In the genomic region with DNA sequence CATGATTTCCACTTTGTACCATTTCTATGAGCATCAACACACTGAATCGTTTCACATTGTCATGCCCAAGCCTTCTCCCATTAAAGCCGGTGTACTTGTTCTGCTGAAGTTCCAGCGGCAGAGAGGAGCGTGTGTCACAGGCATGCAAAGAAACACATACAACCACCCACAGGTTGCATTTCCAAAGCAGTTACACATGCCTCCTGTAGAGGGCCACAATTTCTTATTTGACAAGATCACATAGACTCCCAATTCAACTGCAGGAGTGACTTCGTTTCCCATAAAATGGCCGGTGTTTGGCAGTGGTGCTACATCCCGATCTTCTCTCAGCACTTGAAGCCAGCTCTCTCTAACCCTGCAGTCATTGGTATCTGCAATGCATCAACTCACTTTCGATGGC, we compare ENCODE assay signal across 11 cellular contexts.
A peak's percentile ranks its signal among the peaks of the same experiment; 100 is the strongest.
DNase-seq lines count a peak whose midpoint lies in the region; ATAC-seq, FAIRE-seq and TF ChIP-seq lines count a peak whose summit lies in the region.
"Had no signal": no experiment of that assay in that cellular context is flagged by ENCODE, and none has a peak within 500 bp of the region (broad histone marks: within the 10 kb centered on the region; RNA-seq: fewer than 3 reads in every experiment).

No MANE protein-coding gene starts in this region.

- in situ Hi-C loops in Panc1 (cut with HindIII; ENCODE audit: low pct_unique_long_range_greater_than_20kb, low sequenced_read_pairs), result no loop called here

- no peak overlapping the region for H3K4me3 ChIP-seq in Karpas-422 (ENCODE audit: low read length)
- H3K4me3 ChIP-seq in Panc1 (ENCODE audit: low read depth in 2 of 2, low read length in 2 of 2), result no peak overlapping the region
- no peak overlapping the region for H3K4me3 ChIP-seq in left lung
- H3K4me3 ChIP-seq: left ventricle myocardium inferior had no signal

- no peak overlapping the region for H3K4me2 ChIP-seq in Karpas-422 (ENCODE audit: low read depth, low read length, poor library complexity, severe bottlenecking)

- H3K4me1 ChIP-seq in Karpas-422 (ENCODE audit: low read length) (no peaks in the 10 kb centered on the region), Panc1 (ENCODE audit: control insufficient read depth, insufficient read depth, low read length) (no peaks in the 10 kb centered on the region), left lung (no peaks in the 10 kb centered on the region)
- H3K4me1 ChIP-seq: left ventricle myocardium inferior had no signal

- no peaks in the 10 kb centered on the region for H3K36me3 ChIP-seq in Karpas-422 (ENCODE audit: insufficient read depth, low read length)
- H3K36me3 ChIP-seq in Panc1 (ENCODE audit: control insufficient read depth, insufficient read depth, low read length), result no peaks in the 10 kb centered on the region
- no peaks in the 10 kb centered on the region for H3K36me3 ChIP-seq in left lung
- H3K36me3 ChIP-seq: left ventricle myocardium inferior had no signal

- CTCF ChIA-PET in Panc1 (lab: Charles Lee), result no interaction called here

- BruUV-seq in Panc1 (replicated peaks; lab: Mats Ljungman, UMichigan), result no TSS peak

- H3K9me3 ChIP-seq in Karpas-422 (ENCODE audit: low read length) (no peaks in the 10 kb centered on the region), Panc1 (ENCODE audit: control insufficient read depth, insufficient read depth, low read depth, low read length) (no peaks in the 10 kb centered on the region), left lung (no peaks in the 10 kb centered on the region)
- H3K9me3 ChIP-seq: left ventricle myocardium inferior had no signal

- no peaks in the 10 kb centered on the region for H3K27me3 ChIP-seq in Karpas-422 (ENCODE audit: low read length)
- H3K27me3 ChIP-seq in Panc1 (ENCODE audit: control insufficient read depth, insufficient read depth, low read length), result no peaks in the 10 kb centered on the region
- H3K27me3 ChIP-seq in left lung, result no peaks in the 10 kb centered on the region

- peak; percentile 69 for FAIRE-seq in D721Med (lab: Jason Lieb, UNC)

- H2AFZ ChIP-seq in Karpas-422 (ENCODE audit: low read length), result no peak overlapping the region

- POLR2A ChIA-PET in Panc1 (lab: Charles Lee), result no interaction called here

- intact Hi-C loops in Panc1 (cut with micrococcal nuclease; ENCODE audit: unreplicated experiment), result no loop called here
- intact Hi-C loops in left lung (cut with DNase I), result no loop called here

- H3K27ac ChIP-seq in Karpas-422 (ENCODE audit: low read length) (no peak overlapping the region), Panc1 (ENCODE audit: low read length) (no peak overlapping the region), left lung (no peak overlapping the region)
- H3K27ac ChIP-seq: left ventricle myocardium inferior had no signal

- H3K9me2 ChIP-seq in Karpas-422 (replicated peaks; ENCODE audit: insufficient read depth, low read length), result no peaks in the 10 kb centered on the region

- DNase-seq in D721Med (ENCODE audit: insufficient read length, low spot score), result no peak
- peak; percentile 59 for DNase-seq in Karpas-422
- no peak for DNase-seq in Panc1 (ENCODE audit: low read depth, low spot score)
- DNase-seq in left lung, result no peak
- DNase-seq in activated effector memory CD4-positive, alpha-beta T cell treated with Interleukin-2 at 50 U/mL for 16 hours, result no peak
- DNase-seq in cerebellar cortex (ENCODE audit: low spot score), result no peak
- DNase-seq: activated CD4-positive, alpha-beta T cell treated with anti-CD3 and anti-CD28 coated beads for 36 hours; activated naive CD4-positive, alpha-beta T cell; left ventricle myocardium inferior had no signal

- TF ChIP-seq CTCF in D721Med (IDR thresholded peaks at IDR 0.05; ENCODE audit: insufficient read depth, missing control alignments) (peak; percentile 21), Panc1 (IDR thresholded peaks at IDR 0.05) (peak; percentile 14; the same call in 1 of the 2 replicates), left lung (IDR thresholded peaks at IDR 0.05) (no peak)

- ATAC-seq in Panc1 (no peak), left lung (peak; percentile 92), HG02763 (IDR thresholded peaks at IDR 0.05; ENCODE audit: unreplicated experiment) (no peak), GM21381 (IDR thresholded peaks at IDR 0.05; ENCODE audit: unreplicated experiment) (no peak)
- ATAC-seq: activated CD4-positive, alpha-beta T cell treated with anti-CD3 and anti-CD28 coated beads for 36 hours had no signal

- H3K9ac ChIP-seq in Karpas-422 (ENCODE audit: low read length), result no peak overlapping the region

- H3K79me2 ChIP-seq in Karpas-422 (ENCODE audit: low read length), result no peaks in the 10 kb centered on the region

- no peaks in the 10 kb centered on the region for H4K20me1 ChIP-seq in Karpas-422 (ENCODE audit: insufficient read depth, low read depth, low read length)

Comparison
In these comparisons a context has a peak if more than half of its experiments do, and no peak if none do; other contexts are left out.
1. CTCF ChIP-seq: peak in D721Med (single experiment) and Panc1 (single experiment); none in left lung (0 of 2).